In genomic region chr9:128150594-128151342, GRCh38 we compare ENCODE assay signal across 1 cellular context.
TF ChIP-seq lines count a peak whose summit lies in the region.

No MANE protein-coding gene starts in this region.

TF ChIP-seq in SK-N-SH, 30 proteins besides CTCF, POLR2A, EP300 and RAD21:
- TF ChIP-seq MEF2A (IDR thresholded peaks at IDR 0.05; ENCODE audit: borderline replicate concordance, low read depth) (no peak), USF2 (IDR thresholded peaks at IDR 0.05; ENCODE audit: borderline replicate concordance, low read depth, low read length) (no peak), RXRA (IDR thresholded peaks at IDR 0.05; ENCODE audit: borderline replicate concordance, low read depth) (no peak), RFX5 (IDR thresholded peaks at IDR 0.05; ENCODE audit: low read length) (no peak), REST (IDR thresholded peaks at IDR 0.05; ENCODE audit: low read depth, low read length) (no peak), POLR2AphosphoS5 (IDR thresholded peaks at IDR 0.05; ENCODE audit: low read depth, low read length) (no peak), EZH2phosphoT487 (IDR thresholded peaks at IDR 0.05; ENCODE audit: borderline replicate concordance, low read depth) (no peak), IRF3 (IDR thresholded peaks at IDR 0.05; ENCODE audit: low read depth, low read length) (no peak)
